19 cellular contexts compared by ENCODE assay signal in genomic region chr20:59033616-59034165, GRCh38. TPM values are rescaled to one million over a fixed set of nuclear protein-coding genes. Genes with fewer than 3 reads are reported as not detected.
A peak's percentile ranks its signal among the peaks of the same experiment; 100 is the strongest.
DNase-seq lines count a peak whose midpoint lies in the region; ATAC-seq and TF ChIP-seq lines count a peak whose summit lies in the region.
"Had no signal": no experiment of that assay in that cellular context is flagged by ENCODE, and none has a peak within 500 bp of the region (broad histone marks: within the 10 kb centered on the region; RNA-seq: fewer than 3 reads in every experiment).

No MANE protein-coding gene starts in this region.

- intact Hi-C loops in activated CD4-positive, alpha-beta memory T cell treated with anti-CD3 and anti-CD28 coated beads for 36 hours (cut with micrococcal nuclease): loop anchor here (2.0 kb wide), 3 partner anchors 15 to 381 kb away; no protein-coding TSS in a partner anchor

- H3K4me2 ChIP-seq in neural progenitor cell: peak overlapping the region; percentile 73

- H3K4me3 ChIP-seq in neural progenitor cell: no peak overlapping the region

- H4K20me1 ChIP-seq in neural progenitor cell (ENCODE audit: low read depth): peaks cover 23% of the 10 kb centered on the region

- H3K36me3 ChIP-seq in neural progenitor cell: peaks cover 9% of the 10 kb centered on the region

- peaks cover 19% of the 10 kb centered on the region for H3F3A ChIP-seq in neural progenitor cell (ENCODE audit: low read depth)

- H3K4me1 Mint-ChIP-seq in activated T-cell treated with anti-CD3 and anti-CD28 coated beads, Interleukin-2, amount 50 U/mL, for 24 hours (ENCODE audit: low read depth): peaks cover 73% of the 10 kb centered on the region
- peaks cover 67% of the 10 kb centered on the region for H3K4me1 Mint-ChIP-seq in activated CD4-positive, alpha-beta memory T cell treated with anti-CD3 and anti-CD28 coated beads for 36 hours (ENCODE audit: low read depth)
- peaks cover 39% of the 10 kb centered on the region for H3K4me1 Mint-ChIP-seq in neural progenitor cell

- no peak for DNase-seq in activated T-cell treated with anti-CD3 and anti-CD28 coated beads, Interleukin-2, amount 50 U/mL, for 24 hours
- no peak for DNase-seq in activated T-cell treated with anti-CD3 and anti-CD28 coated beads for 4 hours
- peak; percentile 99 for DNase-seq in NCI-H1105 treated with DMSO at 0.1 percent for 48 hours (lab: John Stamatoyannopoulos, UW)
- no peak for DNase-seq in activated CD4-positive, alpha-beta memory T cell treated with anti-CD3 and anti-CD28 coated beads for 36 hours
- no peak for DNase-seq in neural progenitor cell (ENCODE audit: low spot score)
- no peak for DNase-seq in caudate nucleus (lab: John Stamatoyannopoulos, UW)
- DNase-seq in islet precursor cell: no peak
- DNase-seq: activated B cell treated with CpG ODN at 0.5 μM for 24 hours; activated T-cell treated with anti-CD3 and anti-CD28 coated beads, Interleukin-2, amount 50 U/mL, for 48 hours; AML-193; DMS53; dorsolateral prefrontal cortex; H9; hippocampal formation; Kasumi-1; left lung; NCI-H187 treated with DMSO at 0.1 percent for 48 hours had no signal

- H3K4me1 ChIP-seq in neural progenitor cell: peaks cover 33% of the 10 kb centered on the region

- H3K36me3 Mint-ChIP-seq in activated T-cell treated with anti-CD3 and anti-CD28 coated beads, Interleukin-2, amount 50 U/mL, for 24 hours (ENCODE audit: low read depth): peaks cover 92% of the 10 kb centered on the region
- H3K36me3 Mint-ChIP-seq in activated CD4-positive, alpha-beta memory T cell treated with anti-CD3 and anti-CD28 coated beads for 36 hours: peaks cover 65% of the 10 kb centered on the region
- H3K36me3 Mint-ChIP-seq in neural progenitor cell: peaks cover 17% of the 10 kb centered on the region

- H3K79me2 ChIP-seq in neural progenitor cell (ENCODE audit: low read depth): peaks cover 43% of the 10 kb centered on the region

- no peak overlapping the region for H3K9ac ChIP-seq in neural progenitor cell

- no peak for TF ChIP-seq CTCF in neural progenitor cell (IDR thresholded peaks at IDR 0.05)

- H3K27me3 Mint-ChIP-seq in activated T-cell treated with anti-CD3 and anti-CD28 coated beads, Interleukin-2, amount 50 U/mL, for 24 hours: no peaks in the 10 kb centered on the region
- H3K27me3 Mint-ChIP-seq in activated CD4-positive, alpha-beta memory T cell treated with anti-CD3 and anti-CD28 coated beads for 36 hours: no peaks in the 10 kb centered on the region
- H3K27me3 Mint-ChIP-seq in neural progenitor cell (ENCODE audit: insufficient read depth, low read depth): no peaks in the 10 kb centered on the region
- H3K27me3 Mint-ChIP-seq: activated B cell treated with CpG ODN at 0.5 μM for 24 hours had no signal

- H3K27me3 ChIP-seq in neural progenitor cell: no peaks in the 10 kb centered on the region
- H3K27me3 ChIP-seq: dorsolateral prefrontal cortex, left lung had no signal

- no peak overlapping the region for H3K27ac ChIP-seq in neural progenitor cell
- no peak overlapping the region for H3K27ac ChIP-seq in caudate nucleus (ENCODE audit: low read depth, low read length)

- no peaks in the 10 kb centered on the region for H3K9me3 Mint-ChIP-seq in activated T-cell treated with anti-CD3 and anti-CD28 coated beads, Interleukin-2, amount 50 U/mL, for 24 hours
- H3K9me3 Mint-ChIP-seq in activated CD4-positive, alpha-beta memory T cell treated with anti-CD3 and anti-CD28 coated beads for 36 hours: no peaks in the 10 kb centered on the region
- no peaks in the 10 kb centered on the region for H3K9me3 Mint-ChIP-seq in neural progenitor cell
- H3K9me3 Mint-ChIP-seq: activated B cell treated with CpG ODN at 0.5 μM for 24 hours, H9 had no signal

- CTCF ChIA-PET in activated CD4-positive, alpha-beta memory T cell treated with anti-CD3 and anti-CD28 coated beads for 36 hours (lab: Charles Lee): interaction anchor here (0.9 to 1.4 kb wide), 2 partner anchors 118 to 174 kb away, joined by 3 to 4 read pairs; no protein-coding TSS in a partner anchor

- peak overlapping the region; percentile 3 for H3K4me3 Mint-ChIP-seq in activated T-cell treated with anti-CD3 and anti-CD28 coated beads, Interleukin-2, amount 50 U/mL, for 24 hours
- H3K4me3 Mint-ChIP-seq in activated CD4-positive, alpha-beta memory T cell treated with anti-CD3 and anti-CD28 coated beads for 36 hours: peak overlapping the region; percentile 25
- peak overlapping the region; percentile 63 for H3K4me3 Mint-ChIP-seq in neural progenitor cell

- no peak overlapping the region for H2AFZ ChIP-seq in neural progenitor cell (replicated peaks)

- no peak for ATAC-seq in GM21737 (IDR thresholded peaks at IDR 0.05; ENCODE audit: unreplicated experiment)
- ATAC-seq: left lung had no signal

- peak overlapping the region; percentile 82 for H3K27ac Mint-ChIP-seq in activated T-cell treated with anti-CD3 and anti-CD28 coated beads, Interleukin-2, amount 50 U/mL, for 24 hours
- H3K27ac Mint-ChIP-seq in activated CD4-positive, alpha-beta memory T cell treated with anti-CD3 and anti-CD28 coated beads for 36 hours: peak overlapping the region; percentile 61
- no peak overlapping the region for H3K27ac Mint-ChIP-seq in neural progenitor cell
- H3K27ac Mint-ChIP-seq: H9 had no signal

- POLR2A ChIA-PET in activated CD4-positive, alpha-beta memory T cell treated with anti-CD3 and anti-CD28 coated beads for 36 hours (lab: Charles Lee): interaction anchor here (3.8 kb wide), 1 partner anchor 9 kb away, joined by 36 read pairs; the partner anchor contains the start of gene PRELID3B

- H3K9me3 ChIP-seq in neural progenitor cell (ENCODE audit: low read depth): no peaks in the 10 kb centered on the region
- H3K9me3 ChIP-seq: left lung had no signal

RNA-seq across cellular contexts. Expression of gene ATP5F1E, which starts 1.6 kb away (rescaled TPM):
- total RNA-seq in activated CD4-positive, alpha-beta memory T cell treated with anti-CD3 and anti-CD28 coated beads for 36 hours: 10 to 100 TPM; 82.2 to 90.4 TPM
- 24.3 and 29.7 TPM in 2 replicates for total RNA-seq in neural progenitor cell (ENCODE audit: low replicate concordance)

RNA-seq across cellular contexts. Expression of gene PRELID3B, which starts 8.9 kb away (rescaled TPM):
- total RNA-seq in activated CD4-positive, alpha-beta memory T cell treated with anti-CD3 and anti-CD28 coated beads for 36 hours: 100 to 1,000 TPM; 148 to 151 TPM
- 41.3 and 78.8 TPM in 2 replicates for total RNA-seq in neural progenitor cell (ENCODE audit: low replicate concordance)

RNA-seq across cellular contexts. Expression of gene TUBB1, which starts 14.5 kb away (rescaled TPM):
- not detected for total RNA-seq in activated CD4-positive, alpha-beta memory T cell treated with anti-CD3 and anti-CD28 coated beads for 36 hours
- not detected in 2 replicates for total RNA-seq in neural progenitor cell (ENCODE audit: low replicate concordance)
- total RNA-seq: H9, myocyte had no signal

RNA-seq across cellular contexts. Expression of gene CTSZ, which starts 26.6 kb away (rescaled TPM):
- 10 to 100 TPM; 32.9 to 34.8 TPM for total RNA-seq in activated CD4-positive, alpha-beta memory T cell treated with anti-CD3 and anti-CD28 coated beads for 36 hours
- 34.2 and 52.5 TPM in 2 replicates for total RNA-seq in neural progenitor cell (ENCODE audit: low replicate concordance)

RNA-seq across cellular contexts. Expression of gene NELFCD, which starts 52.6 kb away (rescaled TPM):
- 10 to 100 TPM; 80.5 to 92.3 TPM for total RNA-seq in activated CD4-positive, alpha-beta memory T cell treated with anti-CD3 and anti-CD28 coated beads for 36 hours
- 58.9 and 59.2 TPM in 2 replicates for total RNA-seq in neural progenitor cell (ENCODE audit: low replicate concordance)

Comparison
In these comparisons a context has a peak if more than half of its experiments do, and no peak if none do; other contexts are left out.
1. H3K4me3 Mint-ChIP-seq: peak in every context shown above with its lines; median percentile 63 in neural progenitor cell; 25 in activated CD4-positive, alpha-beta memory T cell treated with anti-CD3 and anti-CD28 coated beads for 36 hours; 3 in activated T-cell treated with anti-CD3 and anti-CD28 coated beads, Interleukin-2, amount 50 U/mL, for 24 hours.